ENCODE assay signal across 11 cellular contexts in the genomic region with DNA sequence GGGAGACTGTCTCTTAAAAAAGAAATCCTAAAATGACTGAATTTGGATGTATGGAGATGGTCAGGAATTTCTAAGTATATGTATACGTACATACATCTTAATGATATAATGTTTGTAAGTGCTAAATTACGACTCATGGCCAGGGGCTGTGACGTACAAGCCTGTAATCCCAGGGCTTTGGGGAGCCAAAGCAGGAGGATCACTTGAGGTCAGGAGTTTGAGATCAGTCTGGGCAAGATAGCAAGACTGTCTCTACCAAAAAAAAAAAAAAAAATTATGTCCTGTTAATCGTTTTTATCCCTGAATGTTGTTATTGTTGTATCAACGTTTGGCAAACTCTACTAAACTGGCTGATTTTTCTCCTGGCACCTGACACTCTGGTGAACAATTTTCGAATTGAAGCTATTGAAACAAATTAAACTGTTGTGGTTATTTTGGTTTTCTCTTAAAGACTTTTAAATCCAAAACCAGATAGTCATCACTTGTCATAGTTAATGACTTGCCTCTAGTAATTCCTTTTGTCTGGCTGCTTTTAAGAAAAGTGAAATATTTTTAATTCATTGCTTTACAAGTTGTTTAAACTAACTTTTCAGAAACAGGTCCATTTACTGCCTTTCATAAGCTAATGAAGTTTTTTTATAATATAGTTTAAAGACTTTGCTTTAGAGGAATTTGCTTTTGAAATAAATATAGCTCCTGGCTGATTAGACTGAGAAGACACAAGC. TPM values are rescaled to one million over a fixed set of nuclear protein-coding genes. Genes with fewer than 3 reads are reported as not detected.
A peak's percentile ranks its signal among the peaks of the same experiment; 100 is the strongest.
DNase-seq lines count a peak whose midpoint lies in the region; ATAC-seq and TF ChIP-seq lines count a peak whose summit lies in the region.
"Had no signal": no experiment of that assay in that cellular context is flagged by ENCODE, and none has a peak within 500 bp of the region (broad histone marks: within the 10 kb centered on the region; RNA-seq: fewer than 3 reads in every experiment).

No MANE protein-coding gene starts in this region.

- H3K9me3 ChIP-seq in psoas muscle = no peaks in the 10 kb centered on the region
- H3K9me3 ChIP-seq: upper lobe of left lung had no signal

- H3K4me1 ChIP-seq in psoas muscle = peaks cover 73% of the 10 kb centered on the region

- POLR2A ChIA-PET in RWPE1 (lab: Yijun Ruan, JAX; ENCODE audit: low non-redundant PET) = no interaction called here

- WGBS in psoas muscle, 3 donors = 9 to 18% (median 15%) methylated on average over 6 of the region's 6 CpGs

- intact Hi-C loops in psoas muscle (cut with DNase I) = loop anchor here in 1 of 2 donors (10.0 kb wide), 2 partner anchors 115 to 735 kb away; partner anchors contain the start of gene IDH3A

- DNase-seq in activated CD4-positive, CD25-positive, alpha-beta regulatory T cell (lab: John Stamatoyannopoulos, UW) = no peak
- no peak for DNase-seq in RWPE1 (ENCODE audit: low spot score)
- no peak for DNase-seq in coronary artery (ENCODE audit: low spot score)
- no peak for DNase-seq in psoas muscle
- DNase-seq in NCI-H2196 (lab: John Stamatoyannopoulos, UW; ENCODE audit: unreplicated experiment) = no peak
- DNase-seq: head of caudate nucleus had no signal

- H3K4me3 ChIP-seq in coronary artery (peak overlapping the region; percentile 32), psoas muscle (peak overlapping the region; percentile 20)
- H3K4me3 ChIP-seq: upper lobe of left lung had no signal

- peak overlapping the region; percentile 45 for H3K27ac ChIP-seq in RWPE1
- peak overlapping the region; percentile 28 to 54 for H3K27ac ChIP-seq in coronary artery
- peak overlapping the region; percentile 42 for H3K27ac ChIP-seq in psoas muscle
- H3K27ac ChIP-seq: 22Rv1 had no signal

- H3K27me3 ChIP-seq in psoas muscle (ENCODE audit: insufficient read depth in 3 of 3, low read length in 2 of 3) = no peaks in the 10 kb centered on the region
- H3K27me3 ChIP-seq: upper lobe of left lung had no signal

- ATAC-seq in activated CD4-positive, CD25-positive, alpha-beta regulatory T cell treated with anti-CD3 and anti-CD28 coated beads, Interleukin-2, amount 50 U/mL, for 24 hours = peak; percentile 64 to 68
- ATAC-seq in psoas muscle (no peak), GM21619 (IDR thresholded peaks at IDR 0.05; ENCODE audit: unreplicated experiment) (no peak), HG03432 (IDR thresholded peaks at IDR 0.05; ENCODE audit: unreplicated experiment) (no peak)

- peaks cover 0 to 39% of the 10 kb centered on the region in 2 donors for H3K36me3 ChIP-seq in psoas muscle (ENCODE audit: insufficient read depth in 1 of 2, low read depth in 1 of 2)

- TF ChIP-seq CTCF in RWPE1 (conservative IDR thresholded peaks at IDR 0.05; ENCODE audit: low read depth) (no peak), coronary artery (IDR thresholded peaks at IDR 0.05) (no peak), psoas muscle (IDR thresholded peaks at IDR 0.05) (no peak)

- CTCF ChIA-PET in RWPE1 (lab: Yijun Ruan, JAX) = interaction anchor here (0.6 to 1.0 kb wide), 3 partner anchors 9 to 482 kb away, joined by 3 to 5 read pairs (median 3); no protein-coding TSS in a partner anchor

RNA-seq across cellular contexts. Expression of gene MORF4L1, which starts 7.0 kb away (rescaled TPM):
- 100 to 1,000 TPM; 262 to 357 (median 341) TPM for total RNA-seq in psoas muscle
- 100 to 1,000 TPM; 288 to 679 (median 327) TPM for polyA plus RNA-seq in psoas muscle

Comparison
In these comparisons a context has a peak if more than half of its experiments do, and no peak if none do; other contexts are left out.
1. ATAC-seq: peak in activated CD4-positive, CD25-positive, alpha-beta regulatory T cell treated with anti-CD3 and anti-CD28 coated beads, Interleukin-2, amount 50 U/mL, for 24 hours (2 of 2); none in psoas muscle (0 of 4), GM21619 (single experiment) and HG03432 (single experiment).
2. Peak in every context shown above with its lines, with median percentiles within 50 percentile points of each other: H3K27ac ChIP-seq.